Comparison of ENCODE assay signal across 24 cellular contexts in genomic region chr11:59846556-59846955, GRCh38. TPM values are rescaled to one million over a fixed set of nuclear protein-coding genes. Genes with fewer than 3 reads are reported as not detected.
"Had no signal": no experiment of that assay in that cellular context is flagged by ENCODE, and none has a peak within 500 bp of the region (broad histone marks: within the 10 kb centered on the region; RNA-seq: fewer than 3 reads in every experiment).

No MANE protein-coding gene starts in this region.

- H3K4me1 ChIP-seq: SJSA1 had no signal

- DNase-seq: Karpas-422, KG1, MG63, NCI-H1092, NCI-H1105 treated with DMSO at 0.1 percent for 48 hours, NCI-H1417 treated with DMSO at 0.1 percent for 48 hours, NCI-H146, NCI-H1694 treated with DMSO at 0.1 percent for 48 hours, NCI-H1930, NCI-H2081, NCI-H2171, NCI-H226, NCI-H446, NCI-H510A, NCI-H524 treated with DMSO at 0.1 percent for 48 hours, NCI-H69, NCI-H774, Right ventricle myocardium superior, RPMI8226, SIG-M5 had no signal

- H3K4me3 ChIP-seq: MG63, SJSA1, SK-N-MC had no signal

- H3K27me3 ChIP-seq: MG63 had no signal

- H3K27ac ChIP-seq: SJSA1, SK-N-MC had no signal

- FAIRE-seq: RCC 7860 had no signal

- H3K9me3 ChIP-seq: SJSA1 had no signal

- H3K36me3 ChIP-seq: MG63, SJSA1 had no signal

RNA-seq across cellular contexts. Expression of gene CBLIF, which starts 1.3 kb away (rescaled TPM):
- total RNA-seq: HT-29, Right ventricle myocardium superior, SJSA1 had no signal

RNA-seq across cellular contexts. Expression of gene TCN1, which starts 19.7 kb away (rescaled TPM):
- total RNA-seq: Right ventricle myocardium superior, SJSA1 had no signal

RNA-seq across cellular contexts. Expression of gene OOSP3, which starts 32.0 kb away (rescaled TPM):
- total RNA-seq: HT-29, Right ventricle myocardium superior, SJSA1 had no signal
